ENCODE assay signal across 14 cellular contexts in the genomic region with DNA sequence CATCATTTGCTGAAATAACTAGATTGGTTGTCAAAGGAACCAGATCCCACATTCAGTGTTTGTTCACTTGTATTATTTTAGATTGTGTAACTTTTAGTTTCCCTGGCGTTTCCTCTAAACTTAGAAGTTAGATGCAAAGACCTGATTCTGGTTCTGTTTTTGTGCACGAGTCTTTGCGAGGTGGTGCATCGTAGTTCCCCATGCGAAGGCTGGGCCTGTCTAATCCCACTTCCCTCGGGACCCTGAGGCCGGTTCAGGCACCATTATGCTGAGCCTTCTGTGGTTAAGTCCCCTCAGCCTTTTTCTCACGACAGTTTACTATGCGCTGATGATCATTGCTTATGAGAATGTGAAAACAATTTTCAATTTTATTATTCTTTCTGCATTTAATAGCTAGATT.
"Had no signal": no experiment of that assay in that cellular context is flagged by ENCODE, and none has a peak within 500 bp of the region (broad histone marks: within the 10 kb centered on the region; RNA-seq: fewer than 3 reads in every experiment).

No MANE protein-coding gene starts in this region.

- H3K9me3 ChIP-seq: lower lobe of right lung, tibial nerve had no signal

- H3K27me3 ChIP-seq: brain microvascular endothelial cell, heart left ventricle, tibial nerve had no signal

- H3K9ac ChIP-seq: parathyroid adenoma had no signal

- DNase-seq: activated naive CD8-positive, alpha-beta T cell treated with anti-CD3 and anti-CD28 coated beads, Interleukin-2, amount 10 ng/mL, durations not matched to agents 7 days and 5 days; brain microvascular endothelial cell; dermis blood vessel endothelial cell; effector memory CD8-positive, alpha-beta T cell; foreskin melanocyte; heart left ventricle; lower lobe of right lung; naive B cell; stimulated activated CD4-positive, alpha-beta T cell treated with anti-CD3 and anti-CD28 coated beads, Interleukin-2, amount 100 ng/mL, for 48 hours had no signal

- H3K4me3 Mint-ChIP-seq: activated naive CD8-positive, alpha-beta T cell treated with anti-CD3 and anti-CD28 coated beads, Interleukin-2, amount 10 ng/mL, durations not matched to agents 7 days and 5 days; activated T-helper 1 cell treated with anti-CD3 and anti-CD28 coated beads, Interleukin-12 subunit alpha, Interleukin-12 subunit beta, Interleukin-2, Interleukin-4 antibody, amounts not matched to agents 30 ng/mL and 10 ng/mL and 1 ng/mL, durations not matched to agents 14 hours and 24 hours and 36 hours; effector memory CD8-positive, alpha-beta T cell; stimulated activated memory B cell treated with anti-CD40 and anti-IgM and Interleukin-4, amounts not matched to agents 10 μg/mL and 1 μg/mL and 100 μg/mL, for 72 hours had no signal

- H3K27ac ChIP-seq: brain microvascular endothelial cell, epithelial cell of prostate, heart left ventricle, lower lobe of right lung, parathyroid adenoma, tibial nerve had no signal

- H3K27me3 Mint-ChIP-seq: naive B cell; stimulated activated memory B cell treated with anti-CD40 and anti-IgM and Interleukin-4, amounts not matched to agents 10 μg/mL and 1 μg/mL and 100 μg/mL, for 72 hours had no signal

- H3K4me1 ChIP-seq: parathyroid adenoma had no signal

- H3K4me3 ChIP-seq: heart left ventricle, lower lobe of right lung, tibial nerve had no signal

- H3K9me3 Mint-ChIP-seq: activated naive CD8-positive, alpha-beta T cell treated with anti-CD3 and anti-CD28 coated beads, Interleukin-2, amount 10 ng/mL, durations not matched to agents 7 days and 5 days; activated T-helper 1 cell treated with anti-CD3 and anti-CD28 coated beads, Interleukin-12 subunit alpha, Interleukin-12 subunit beta, Interleukin-2, Interleukin-4 antibody, amounts not matched to agents 30 ng/mL and 10 ng/mL and 1 ng/mL, durations not matched to agents 14 hours and 24 hours and 36 hours; effector memory CD8-positive, alpha-beta T cell; naive B cell; stimulated activated memory B cell treated with anti-CD40 and anti-IgM and Interleukin-4, amounts not matched to agents 10 μg/mL and 1 μg/mL and 100 μg/mL, for 72 hours had no signal

- H3K27ac Mint-ChIP-seq: activated naive CD8-positive, alpha-beta T cell treated with anti-CD3 and anti-CD28 coated beads, Interleukin-2, amount 10 ng/mL, durations not matched to agents 7 days and 5 days; activated T-helper 1 cell treated with anti-CD3 and anti-CD28 coated beads, Interleukin-12 subunit alpha, Interleukin-12 subunit beta, Interleukin-2, Interleukin-4 antibody, amounts not matched to agents 30 ng/mL and 10 ng/mL and 1 ng/mL, durations not matched to agents 14 hours and 24 hours and 36 hours; effector memory CD8-positive, alpha-beta T cell; stimulated activated memory B cell treated with anti-CD40 and anti-IgM and Interleukin-4, amounts not matched to agents 10 μg/mL and 1 μg/mL and 100 μg/mL, for 72 hours had no signal

- H3K79me2 ChIP-seq: parathyroid adenoma had no signal

- H2AFZ ChIP-seq: parathyroid adenoma had no signal
